In genomic region chr3:118863731-118864322, GRCh38 we compare ENCODE assay signal across 10 cellular contexts.
A peak's percentile ranks its signal among the peaks of the same experiment; 100 is the strongest.
DNase-seq lines count a peak whose midpoint lies in the region; ATAC-seq lines count a peak whose summit lies in the region.
"Had no signal": no experiment of that assay in that cellular context is flagged by ENCODE, and none has a peak within 500 bp of the region (broad histone marks: within the 10 kb centered on the region; RNA-seq: fewer than 3 reads in every experiment).

No MANE protein-coding gene starts in this region.

- H3K79me2 ChIP-seq in trophoblast cell (ENCODE audit: control insufficient read depth, insufficient read depth, low read length, poor library complexity), result no peaks in the 10 kb centered on the region

- H2BK12ac ChIP-seq in trophoblast cell (ENCODE audit: low read length), result no peak overlapping the region

- H2BK5ac ChIP-seq in trophoblast cell (ENCODE audit: low read depth, low read length, poor library complexity), result no peak overlapping the region

- H3K27ac Mint-ChIP-seq in activated T-cell treated with anti-CD3 and anti-CD28 coated beads, Interleukin-2, amount 50 U/mL, for 24 hours, result no peak overlapping the region

- ATAC-seq in HG02763 (IDR thresholded peaks at IDR 0.05; ENCODE audit: unreplicated experiment), result peak; percentile 77
- ATAC-seq: psoas muscle had no signal

- no peaks in the 10 kb centered on the region for H3K4me1 Mint-ChIP-seq in activated T-cell treated with anti-CD3 and anti-CD28 coated beads, Interleukin-2, amount 50 U/mL, for 24 hours (ENCODE audit: low read depth)

- no peaks in the 10 kb centered on the region for H3K79me1 ChIP-seq in trophoblast cell (ENCODE audit: low read length)

- H3K9ac ChIP-seq in trophoblast cell (ENCODE audit: low read length), result no peak overlapping the region

- H4K91ac ChIP-seq in trophoblast cell (ENCODE audit: low read depth, low read length), result no peak overlapping the region

- no peak overlapping the region for H3K4me3 Mint-ChIP-seq in activated T-cell treated with anti-CD3 and anti-CD28 coated beads, Interleukin-2, amount 50 U/mL, for 24 hours

- H4K8ac ChIP-seq in trophoblast cell (ENCODE audit: low read depth, low read length), result no peak overlapping the region

- H3K23ac ChIP-seq in trophoblast cell (ENCODE audit: low read length), result no peak overlapping the region

- no peaks in the 10 kb centered on the region for H3K9me3 Mint-ChIP-seq in activated T-cell treated with anti-CD3 and anti-CD28 coated beads, Interleukin-2, amount 50 U/mL, for 24 hours

- no peaks in the 10 kb centered on the region for H3K27me3 ChIP-seq in trophoblast cell (ENCODE audit: insufficient read depth, low read length)
- H3K27me3 ChIP-seq: thyroid gland had no signal

- H3K36me3 ChIP-seq in trophoblast cell (ENCODE audit: control insufficient read depth in 1 of 2, insufficient read depth in 2 of 2, low read length in 2 of 2), result no peaks in the 10 kb centered on the region
- H3K36me3 ChIP-seq: thyroid gland had no signal

- DNase-seq in SHP77 (lab: John Stamatoyannopoulos, UW) (peak; percentile 3 to 26), SHP77 treated with DMSO at 0.1 percent for 48 hours (lab: John Stamatoyannopoulos, UW) (no peak), OCI-M1 (lab: John Stamatoyannopoulos, UW) (peak; percentile 20), trophoblast cell (peak; percentile 44 to 55), dermis blood vessel endothelial cell (no peak), glomerular visceral epithelial cell (ENCODE audit: extremely low spot score) (no peak)
- no peak for DNase-seq in activated T-cell treated with anti-CD3 and anti-CD28 coated beads, Interleukin-2, amount 50 U/mL, for 24 hours
- DNase-seq: psoas muscle, thyroid gland had no signal

- H3K14ac ChIP-seq in trophoblast cell (ENCODE audit: low read length), result no peak overlapping the region

- H3K4me1 ChIP-seq in trophoblast cell (ENCODE audit: control insufficient read depth in 1 of 2, insufficient read depth in 2 of 2, low read length in 2 of 2), result no peaks in the 10 kb centered on the region
- H3K4me1 ChIP-seq: psoas muscle, thyroid gland had no signal

- WGBS in trophoblast cell (ENCODE audit: extremely low coverage, insufficient coverage, insufficient read length), result no CpG with 5 or more reads among the region's 1 CpG

- no peaks in the 10 kb centered on the region for H3K36me3 Mint-ChIP-seq in activated T-cell treated with anti-CD3 and anti-CD28 coated beads, Interleukin-2, amount 50 U/mL, for 24 hours (ENCODE audit: low read depth)

- H3K4ac ChIP-seq in trophoblast cell (ENCODE audit: low read depth, low read length), result no peak overlapping the region

- H2AFZ ChIP-seq in trophoblast cell (ENCODE audit: insufficient read depth, low read length, poor library complexity), result no peak overlapping the region

- H2AK5ac ChIP-seq in trophoblast cell (ENCODE audit: low read length), result no peak overlapping the region

- peaks cover 22% of the 10 kb centered on the region for H3K27me3 Mint-ChIP-seq in activated T-cell treated with anti-CD3 and anti-CD28 coated beads, Interleukin-2, amount 50 U/mL, for 24 hours

- no peak overlapping the region for H4K12ac ChIP-seq in trophoblast cell (ENCODE audit: low read depth, low read length)

- no peak overlapping the region for H3K27ac ChIP-seq in trophoblast cell (ENCODE audit: low read depth, low read length)
- H3K27ac ChIP-seq: psoas muscle, thyroid gland had no signal

- no peak overlapping the region for H2BK120ac ChIP-seq in trophoblast cell (ENCODE audit: insufficient read depth, low read length, poor library complexity)

- H3K9me3 ChIP-seq in trophoblast cell (ENCODE audit: insufficient read depth, low read depth, low read length), result peaks cover 8% of the 10 kb centered on the region
- H3K9me3 ChIP-seq: psoas muscle, thyroid gland had no signal

- H3K4me3 ChIP-seq in trophoblast cell (ENCODE audit: low read depth, low read length), result no peak overlapping the region
- H3K4me3 ChIP-seq: psoas muscle, thyroid gland had no signal

- no peak overlapping the region for H3K4me2 ChIP-seq in trophoblast cell (ENCODE audit: low read length)

- no peak overlapping the region for H3K18ac ChIP-seq in trophoblast cell (ENCODE audit: low read length)

Comparison
In these comparisons a context has a peak if more than half of its experiments do, and no peak if none do; other contexts are left out.
1. DNase-seq: peak in SHP77 (2 of 2), OCI-M1 (single experiment) and trophoblast cell (2 of 2); none in SHP77 treated with DMSO at 0.1 percent for 48 hours (single experiment), activated T-cell treated with anti-CD3 and anti-CD28 coated beads, Interleukin-2, amount 50 U/mL, for 24 hours (single experiment), dermis blood vessel endothelial cell (single experiment) and glomerular visceral epithelial cell (single experiment).